16 cellular contexts compared by ENCODE assay signal in the genomic region with DNA sequence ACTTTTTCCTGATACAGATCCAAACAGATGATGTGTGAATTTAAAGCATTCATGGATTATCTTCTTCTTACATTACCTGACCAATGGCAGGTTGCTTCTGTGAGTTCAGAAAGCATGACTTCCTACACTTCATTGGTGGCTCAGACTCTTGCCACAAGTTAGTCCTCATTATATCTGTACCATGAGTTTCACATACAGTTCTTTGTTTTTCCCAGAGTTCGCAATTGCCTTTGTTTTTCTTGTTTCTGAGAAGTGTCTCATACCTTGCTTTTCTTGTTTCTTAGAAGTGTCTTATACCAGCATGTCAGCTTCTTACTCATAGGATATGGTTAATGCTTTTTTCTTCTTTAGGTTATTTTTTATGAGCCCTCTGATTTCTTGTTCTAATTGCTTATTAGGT.
A peak's percentile ranks its signal among the peaks of the same experiment; 100 is the strongest.
DNase-seq lines count a peak whose midpoint lies in the region; ATAC-seq, FAIRE-seq and TF ChIP-seq lines count a peak whose summit lies in the region.
"Had no signal": no experiment of that assay in that cellular context is flagged by ENCODE, and none has a peak within 500 bp of the region (broad histone marks: within the 10 kb centered on the region; RNA-seq: fewer than 3 reads in every experiment).

No MANE protein-coding gene starts in this region.

- no peak for DNase-seq in activated CD4-positive, CD25-positive, alpha-beta regulatory T cell treated with anti-CD3 and anti-CD28 coated beads, Interleukin-2, amount 50 U/mL, for 72 hours
- DNase-seq in A549 (ENCODE audit: low read depth in 1 of 2, low spot score in 1 of 2): no peak
- peak; percentile 4 for DNase-seq in OCI-M1 (lab: John Stamatoyannopoulos, UW)
- no peak for DNase-seq in RCC 7860 (ENCODE audit: low spot score)
- DNase-seq: 8988T; Calu3; CD8-positive, alpha-beta T cell; DMS79 treated with DMSO at 0.1 percent for 48 hours; GF-D8; GOT3; H7 had no signal

- 19% methylated on average over 1 of the region's 1 CpG for WGBS in A549 (ENCODE audit: missing lambda C conversion rate)

- FAIRE-seq in A549 (lab: Jason Lieb, UNC) (peak; percentile 85), RCC 7860 (lab: Jason Lieb, UNC) (no peak)

- no peak for TF ChIP-seq CTCF in A549 (IDR thresholded peaks at IDR 0.05)

- no peak for TF ChIP-seq POLR2A in A549 (IDR thresholded peaks at IDR 0.05; ENCODE audit: low read length)

- H3K27ac ChIP-seq in A549: no peak overlapping the region
- H3K27ac ChIP-seq: BLaER1 treated with 17β-estradiol and CSF1 and Interleukin-3, amounts not matched to agents 10 nM and 100 nM; HL-60 had no signal

- TF ChIP-seq EP300 in A549 (IDR thresholded peaks at IDR 0.05): no peak

- TF ChIP-seq RAD21 in A549 (conservative IDR thresholded peaks at IDR 0.05 in 1 of 2, IDR thresholded peaks at IDR 0.05 in 1 of 2): no peak

- POLR2A ChIA-PET in A549 (lab: Yijun Ruan, JAX): no interaction called here

- peaks cover 31% of the 10 kb centered on the region for H3K9me3 ChIP-seq in A549

- no peaks in the 10 kb centered on the region for H3K4me1 ChIP-seq in A549

- no peak overlapping the region for H3K4me3 ChIP-seq in A549
- H3K4me3 ChIP-seq: BLaER1 treated with 17β-estradiol and CSF1 and Interleukin-3, amounts not matched to agents 10 nM and 100 nM had no signal

- H3K4me2 ChIP-seq in A549: no peak overlapping the region
- H3K4me2 ChIP-seq: BLaER1 treated with 17β-estradiol and CSF1 and Interleukin-3, amounts not matched to agents 10 nM and 100 nM had no signal

- ATAC-seq in activated CD4-positive, CD25-positive, alpha-beta regulatory T cell treated with anti-CD3 and anti-CD28 coated beads, Interleukin-2, amount 50 U/mL, for 24 hours: peak; percentile 9 to 36
- ATAC-seq in A549 (no peak), esophagus mucosa (peak; percentile 37), HG03565 (IDR thresholded peaks at IDR 0.05; ENCODE audit: unreplicated experiment) (no peak)
- ATAC-seq: CD8-positive, alpha-beta T cell had no signal

- CTCF ChIA-PET in A549 (lab: Yijun Ruan, JAX): no interaction called here

TF ChIP-seq in A549, 52 proteins besides CTCF, POLR2A, EP300 and RAD21:
- TF ChIP-seq HOXB5 (CRISPR knock-in tag; IDR thresholded peaks at IDR 0.05) (0 out of 2 replicates have a peak, but pooled peaks have one; percentile 43), ZNF302 (CRISPR knock-in tag; IDR thresholded peaks at IDR 0.05) (0 out of 2 replicates have a peak, but pooled peaks have one; percentile 27)
- TF ChIP-seq, protein P1, sequence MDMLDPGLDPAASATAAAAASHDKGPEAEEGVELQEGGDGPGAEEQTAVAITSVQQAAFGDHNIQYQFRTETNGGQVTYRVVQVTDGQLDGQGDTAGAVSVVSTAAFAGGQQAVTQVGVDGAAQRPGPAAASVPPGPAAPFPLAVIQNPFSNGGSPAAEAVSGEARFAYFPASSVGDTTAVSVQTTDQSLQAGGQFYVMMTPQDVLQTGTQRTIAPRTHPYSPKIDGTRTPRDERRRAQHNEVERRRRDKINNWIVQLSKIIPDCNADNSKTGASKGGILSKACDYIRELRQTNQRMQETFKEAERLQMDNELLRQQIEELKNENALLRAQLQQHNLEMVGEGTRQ (IDR thresholded peaks at IDR 0.05): no peak

Comparison
In these comparisons a context has a peak if more than half of its experiments do, and no peak if none do; other contexts are left out.
1. ATAC-seq: peak in activated CD4-positive, CD25-positive, alpha-beta regulatory T cell treated with anti-CD3 and anti-CD28 coated beads, Interleukin-2, amount 50 U/mL, for 24 hours (2 of 2) and esophagus mucosa (single experiment); none in A549 (0 of 2) and HG03565 (single experiment).